Comparison of ENCODE assay signal across 22 cellular contexts in the genomic region with DNA sequence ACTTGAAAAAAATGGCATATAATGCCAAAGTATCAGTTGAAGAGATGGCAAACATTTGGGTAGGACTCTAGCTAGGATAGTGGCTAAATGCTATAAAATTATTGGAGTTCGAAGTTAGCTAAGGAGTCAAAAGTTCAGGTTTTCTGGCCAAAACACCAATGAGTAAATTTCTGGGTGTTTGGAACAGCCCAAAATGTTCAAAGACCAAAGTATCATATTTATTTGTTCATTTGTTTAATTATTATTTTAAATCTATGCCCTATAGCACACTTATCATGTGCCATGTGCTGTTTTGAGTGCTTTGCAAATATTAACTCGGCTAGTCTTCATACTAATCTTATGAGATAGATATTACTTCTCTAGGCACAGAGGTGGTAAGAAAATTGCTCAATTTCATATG.
"Had no signal": no experiment of that assay in that cellular context is flagged by ENCODE, and none has a peak within 500 bp of the region (broad histone marks: within the 10 kb centered on the region; RNA-seq: fewer than 3 reads in every experiment).

No MANE protein-coding gene starts in this region.

- H3K4me1 ChIP-seq: Peyer's patch, SJCRH30 had no signal

- H3K27ac ChIP-seq: HL-60, PC-9, Peyer's patch, SJCRH30 had no signal

- H3K27me3 ChIP-seq: MG63, Peyer's patch, SJCRH30 had no signal

- DNase-seq: KBM-7, MG63, NCI-H1092, NCI-H1105 treated with DMSO at 0.1 percent for 48 hours, NCI-H1417 treated with DMSO at 0.1 percent for 48 hours, NCI-H146, NCI-H1694 treated with DMSO at 0.1 percent for 48 hours, NCI-H1930, NCI-H2081, NCI-H2107, NCI-H2227 treated with DMSO at 0.1 percent for 48 hours, NCI-H524, NCI-H69, NCI-H774, PC-9, Peyer's patch, SHP77 treated with DMSO at 0.1 percent for 48 hours, SJCRH30 had no signal

- H3K36me3 ChIP-seq: MG63, Peyer's patch, SJCRH30 had no signal

- H3K4me3 ChIP-seq: MG63, PC-9, Peyer's patch, SJCRH30 had no signal

- ATAC-seq: Right ventricle myocardium inferior, SK-N-SH treated with all-trans-retinoic acid at 6 μM for 48 hours had no signal

- H3K9me3 ChIP-seq: MG63, Peyer's patch, SJCRH30 had no signal

- FAIRE-seq: HTR-8/SVneo had no signal
